25 cellular contexts compared by ENCODE assay signal in genomic region chrX:7054219-7055206, GRCh38.
DNase-seq lines count a peak whose midpoint lies in the region; ATAC-seq and TF ChIP-seq lines count a peak whose summit lies in the region.
"Had no signal": no experiment of that assay in that cellular context is flagged by ENCODE, and none has a peak within 500 bp of the region (broad histone marks: within the 10 kb centered on the region; RNA-seq: fewer than 3 reads in every experiment).

No MANE protein-coding gene starts in this region.

- no peak for TF ChIP-seq POLR2A in transverse colon (IDR thresholded peaks at IDR 0.05)

- H3K4me1 ChIP-seq in transverse colon (peaks cover 0 to 4% (median 0%) of the 10 kb centered on the region in 4 donors), BE2C (no peaks in the 10 kb centered on the region)
- H3K4me1 ChIP-seq: adrenal gland, foreskin keratinocyte, left lung, parathyroid adenoma, sigmoid colon had no signal

- TF ChIP-seq EP300 in transverse colon (IDR thresholded peaks at IDR 0.05; ENCODE audit: low read depth) = no peak

- H3K9me3 ChIP-seq in transverse colon = no peaks in the 10 kb centered on the region
- no peaks in the 10 kb centered on the region for H3K9me3 ChIP-seq in BE2C
- H3K9me3 ChIP-seq: adrenal gland, left lung, sigmoid colon had no signal

- DNase-seq in NCI-H2107 treated with DMSO at 0.1 percent for 48 hours (lab: John Stamatoyannopoulos, UW; ENCODE audit: unreplicated experiment) = peak; percentile 38
- no peak for DNase-seq in NCI-H2107 (lab: John Stamatoyannopoulos, UW)
- peak; percentile 80 for DNase-seq in NCI-H748 (lab: John Stamatoyannopoulos, UW; ENCODE audit: unreplicated experiment)
- peak; percentile 6 for DNase-seq in iris pigment epithelial cell (ENCODE audit: low read depth)
- no peak for DNase-seq in transverse colon
- DNase-seq in NCI-H1436 (lab: John Stamatoyannopoulos, UW) = no peak
- no peak for DNase-seq in BE2C
- DNase-seq: activated CD4-positive, alpha-beta T cell treated with anti-CD3 and anti-CD28 coated beads for 48 hours; activated T-cell treated with anti-CD3 and anti-CD28 coated beads, Interleukin-2, amount 50 U/mL, for 24 hours; adrenal gland; AML-193; CD8-positive, alpha-beta memory T cell; DMS79; foreskin keratinocyte; GOT3; left lung; natural killer cell; NCI-H2081; NCI-H82; sigmoid colon; stimulated activated CD8-positive, alpha-beta memory T cell treated with anti-CD3 and anti-CD28 coated beads, Interleukin-4, amount 100 ng/mL, for 48 hours had no signal

- H3K4me3 ChIP-seq in transverse colon (no peak overlapping the region), BE2C (ENCODE audit: low read depth, low read length) (no peak overlapping the region)
- H3K4me3 ChIP-seq: adrenal gland, coronary artery, left lung, sigmoid colon had no signal

- H3K36me3 ChIP-seq in transverse colon (no peaks in the 10 kb centered on the region), BE2C (no peaks in the 10 kb centered on the region)

- 75 to 88% methylated on average over 3 to 14 of the region's 14 CpGs for WGBS in transverse colon (ENCODE audit: low coverage in 1 of 2), 2 donors

- TF ChIP-seq CTCF in transverse colon (IDR thresholded peaks at IDR 0.05) (no peak), BE2C (IDR thresholded peaks at IDR 0.05; ENCODE audit: low read depth, low read length) (no peak)

- H3K27ac ChIP-seq in transverse colon = peak overlapping the region; percentile 58 to 80 (median 73)
- H3K27ac ChIP-seq: adrenal gland, coronary artery, foreskin keratinocyte, parathyroid adenoma, sigmoid colon, VCaP had no signal

- ATAC-seq in GM18858 (IDR thresholded peaks at IDR 0.05; ENCODE audit: unreplicated experiment) = no peak
- ATAC-seq: foreskin keratinocyte, natural killer cell had no signal

- in situ Hi-C loops in transverse colon (cut with MboI; ENCODE audit: low pct_ligation_motif_present in 1 of 4, low pct_unique_long_range_greater_than_20kb in 1 of 4, low sequenced_read_pairs in 3 of 4) = no loop called here

- H3K27me3 ChIP-seq in transverse colon (no peaks in the 10 kb centered on the region), BE2C (no peaks in the 10 kb centered on the region)
- H3K27me3 ChIP-seq: adrenal gland, foreskin keratinocyte, left lung, sigmoid colon had no signal

- intact Hi-C loops in transverse colon (cut with DNase I; ENCODE audit: low total_unique reads) = no loop called here

Comparison
In these comparisons a context has a peak if more than half of its experiments do, and no peak if none do; other contexts are left out.
1. DNase-seq: peak in NCI-H2107 treated with DMSO at 0.1 percent for 48 hours (single experiment), NCI-H748 (single experiment) and iris pigment epithelial cell (single experiment); none in NCI-H2107 (single experiment), transverse colon (single experiment), NCI-H1436 (single experiment) and BE2C (single experiment).